10 cellular contexts compared by ENCODE assay signal in the genomic region with DNA sequence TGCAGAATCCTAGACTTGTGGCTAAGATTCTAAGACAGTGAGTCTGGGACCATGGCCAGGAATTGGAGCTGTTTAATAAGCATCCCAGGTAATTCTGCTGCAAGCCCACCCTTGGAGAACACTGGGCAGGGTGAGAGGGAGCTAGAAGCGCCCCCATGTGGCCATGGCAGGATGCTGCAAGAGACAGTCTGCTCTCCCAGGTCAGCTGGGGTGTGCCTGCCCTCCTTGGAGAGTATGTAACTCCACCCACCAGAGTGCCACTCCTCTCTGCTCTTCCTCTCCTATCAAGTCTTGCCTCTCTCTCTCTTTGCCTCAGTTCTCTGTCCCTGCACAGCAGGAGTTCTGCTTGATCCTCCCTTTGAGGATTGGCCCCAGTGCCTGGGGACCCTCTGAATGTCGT. TPM values are rescaled to one million over a fixed set of nuclear protein-coding genes. Genes with fewer than 3 reads are reported as not detected.
DNase-seq lines count a peak whose midpoint lies in the region; ATAC-seq and TF ChIP-seq lines count a peak whose summit lies in the region.
"Had no signal": no experiment of that assay in that cellular context is flagged by ENCODE, and none has a peak within 500 bp of the region (broad histone marks: within the 10 kb centered on the region; RNA-seq: fewer than 3 reads in every experiment).

No MANE protein-coding gene starts in this region.

- H3K36me3 ChIP-seq in DND-41 (ENCODE audit: insufficient read depth, low read length): no peaks in the 10 kb centered on the region
- H3K36me3 ChIP-seq: neutrophil had no signal

- TF ChIP-seq CTCF in DND-41 (IDR thresholded peaks at IDR 0.05; ENCODE audit: borderline replicate concordance, extremely low read depth, low read length, poor library complexity, severe bottlenecking): peak; percentile 70

- no peaks in the 10 kb centered on the region for H3K79me2 ChIP-seq in DND-41 (ENCODE audit: insufficient read depth, low read length)

- DNase-seq in DND-41: peak; percentile 42
- peak; percentile 30 for DNase-seq in activated CD4-positive, alpha-beta memory T cell treated with anti-CD3 and anti-CD28 coated beads for 36 hours
- DNase-seq in left lobe of liver (ENCODE audit: low spot score): no peak
- no peak for DNase-seq in retina

- H3K27me3 Mint-ChIP-seq in activated CD4-positive, alpha-beta memory T cell treated with anti-CD3 and anti-CD28 coated beads for 36 hours: peaks cover 10% of the 10 kb centered on the region

- CTCF ChIA-PET in activated CD4-positive, alpha-beta memory T cell treated with anti-CD3 and anti-CD28 coated beads for 36 hours (lab: Charles Lee): interaction anchor here (1.1 kb wide), 2 partner anchors 13 to 313 kb away, joined by 3 read pairs; no protein-coding TSS in a partner anchor

- H3K9me3 ChIP-seq in DND-41 (ENCODE audit: insufficient read depth, low read length, severe bottlenecking): no peaks in the 10 kb centered on the region
- H3K9me3 ChIP-seq: neutrophil had no signal

- no peak overlapping the region for H3K4me3 ChIP-seq in DND-41 (ENCODE audit: low read depth in 1 of 2, low read length in 2 of 2)

- H3K4me2 ChIP-seq in DND-41 (ENCODE audit: insufficient read depth, low read length): no peak overlapping the region

- no peaks in the 10 kb centered on the region for H3K4me1 ChIP-seq in DND-41 (ENCODE audit: insufficient read depth, low read length)

- no peak overlapping the region for H3K27ac ChIP-seq in DND-41 (ENCODE audit: low read length)
- H3K27ac ChIP-seq: neutrophil had no signal

- intact Hi-C loops in activated CD4-positive, alpha-beta memory T cell treated with anti-CD3 and anti-CD28 coated beads for 36 hours (cut with micrococcal nuclease): no loop called here

- H3K9ac ChIP-seq in DND-41 (ENCODE audit: low read depth, low read length): no peak overlapping the region

- POLR2A ChIA-PET in activated CD4-positive, alpha-beta memory T cell treated with anti-CD3 and anti-CD28 coated beads for 36 hours (lab: Charles Lee): no interaction called here

- no peaks in the 10 kb centered on the region for H3K9me3 Mint-ChIP-seq in activated CD4-positive, alpha-beta memory T cell treated with anti-CD3 and anti-CD28 coated beads for 36 hours

- no peak overlapping the region for H3K4me3 Mint-ChIP-seq in activated CD4-positive, alpha-beta memory T cell treated with anti-CD3 and anti-CD28 coated beads for 36 hours
- H3K4me3 Mint-ChIP-seq: activated naive CD4-positive, alpha-beta T cell treated with anti-CD3 and anti-CD28 coated beads, Interleukin-2, amount 50 U/mL, for 24 hours had no signal

- no peaks in the 10 kb centered on the region for H3K36me3 Mint-ChIP-seq in activated CD4-positive, alpha-beta memory T cell treated with anti-CD3 and anti-CD28 coated beads for 36 hours
- H3K36me3 Mint-ChIP-seq: activated naive CD4-positive, alpha-beta T cell treated with anti-CD3 and anti-CD28 coated beads, Interleukin-2, amount 50 U/mL, for 24 hours had no signal

- no peaks in the 10 kb centered on the region for H3K27me3 ChIP-seq in DND-41 (ENCODE audit: insufficient read depth, low read length, poor library complexity)

- no peaks in the 10 kb centered on the region for H4K20me1 ChIP-seq in DND-41 (ENCODE audit: insufficient read depth, low read length)

- no peak overlapping the region for H2AFZ ChIP-seq in DND-41 (ENCODE audit: low read depth, low read length)

- ATAC-seq in DND-41 (ENCODE audit: insufficient read depth, low read depth) (peak; percentile 78), HG03103 (IDR thresholded peaks at IDR 0.05; ENCODE audit: low read depth, unreplicated experiment) (peak; percentile 60), left lobe of liver (peak; percentile 37), GM21367 (IDR thresholded peaks at IDR 0.05; ENCODE audit: unreplicated experiment) (no peak), GM21576 (IDR thresholded peaks at IDR 0.05; ENCODE audit: unreplicated experiment) (no peak), HG03097 (IDR thresholded peaks at IDR 0.05; ENCODE audit: low FRiP score, unreplicated experiment) (no peak)

- no peak overlapping the region for H3K27ac Mint-ChIP-seq in activated CD4-positive, alpha-beta memory T cell treated with anti-CD3 and anti-CD28 coated beads for 36 hours
- H3K27ac Mint-ChIP-seq: activated naive CD4-positive, alpha-beta T cell treated with anti-CD3 and anti-CD28 coated beads, Interleukin-2, amount 50 U/mL, for 24 hours had no signal

- H3K4me1 Mint-ChIP-seq in activated CD4-positive, alpha-beta memory T cell treated with anti-CD3 and anti-CD28 coated beads for 36 hours (ENCODE audit: low read depth): no peaks in the 10 kb centered on the region
- H3K4me1 Mint-ChIP-seq: activated naive CD4-positive, alpha-beta T cell treated with anti-CD3 and anti-CD28 coated beads, Interleukin-2, amount 50 U/mL, for 24 hours had no signal

RNA-seq across cellular contexts. Expression of gene RCVRN, which starts 14.9 kb away (rescaled TPM):
- total RNA-seq in activated CD4-positive, alpha-beta memory T cell treated with anti-CD3 and anti-CD28 coated beads for 36 hours: not detected
- total RNA-seq in left lobe of liver: not detected

Comparison
In these comparisons a context has a peak if more than half of its experiments do, and no peak if none do; other contexts are left out.
1. ATAC-seq: peak in DND-41 (single experiment), HG03103 (single experiment) and left lobe of liver (single experiment); none in GM21367 (single experiment), GM21576 (single experiment) and HG03097 (single experiment).
2. DNase-seq: peak in DND-41 (single experiment) and activated CD4-positive, alpha-beta memory T cell treated with anti-CD3 and anti-CD28 coated beads for 36 hours (single experiment); none in left lobe of liver (single experiment) and retina (single experiment).